In genomic region chr5:59276886-59277514, GRCh38 we compare ENCODE assay signal across 15 cellular contexts.
DNase-seq lines count a peak whose midpoint lies in the region; ATAC-seq and TF ChIP-seq lines count a peak whose summit lies in the region.
"Had no signal": no experiment of that assay in that cellular context is flagged by ENCODE, and none has a peak within 500 bp of the region (broad histone marks: within the 10 kb centered on the region; RNA-seq: fewer than 3 reads in every experiment).

No MANE protein-coding gene starts in this region.

- peaks cover 0 to 41% (median 16%) of the 10 kb centered on the region in 9 donors for H3K4me1 ChIP-seq in heart right ventricle

- H3K9me3 ChIP-seq in heart right ventricle, result no peaks in the 10 kb centered on the region

- H3K4me1 Mint-ChIP-seq in stimulated activated naive CD8-positive, alpha-beta T cell treated with anti-CD3 and anti-CD28 coated beads, Interleukin-15, amount 100 ng/mL, for 72 hours, result peaks cover 13% of the 10 kb centered on the region
- H3K4me1 Mint-ChIP-seq in neural crest cell, result peaks cover 31% of the 10 kb centered on the region
- peaks cover 11% of the 10 kb centered on the region for H3K4me1 Mint-ChIP-seq in activated naive CD8-positive, alpha-beta T cell treated with anti-CD3 and anti-CD28 coated beads for 36 hours

- ATAC-seq in stimulated activated naive CD8-positive, alpha-beta T cell treated with anti-CD3 and anti-CD28 coated beads, Interleukin-15, amount 100 ng/mL, for 72 hours, result peak; percentile 33
- no peak for ATAC-seq in stimulated activated naive CD8-positive, alpha-beta T cell treated with anti-CD3 and anti-CD28 coated beads, Interleukin-15, Interleukin-2, amounts not matched to agents 100 U/mL and 50 U/mL, for 24 hours
- ATAC-seq in heart right ventricle, result peak in 7 of 8 donors; percentile 55 to 88 (median 79)
- ATAC-seq in GM19324 (IDR thresholded peaks at IDR 0.05; ENCODE audit: low FRiP score, unreplicated experiment), result no peak
- ATAC-seq: GM12878, HCT116 had no signal

- TF ChIP-seq CTCF in heart right ventricle (IDR thresholded peaks at IDR 0.05) (no peak), neural crest cell (conservative IDR thresholded peaks at IDR 0.05) (no peak)

- no peaks in the 10 kb centered on the region for H3K9me3 Mint-ChIP-seq in stimulated activated naive CD8-positive, alpha-beta T cell treated with anti-CD3 and anti-CD28 coated beads, Interleukin-15, amount 100 ng/mL, for 72 hours
- H3K9me3 Mint-ChIP-seq in neural crest cell, result no peaks in the 10 kb centered on the region
- no peaks in the 10 kb centered on the region for H3K9me3 Mint-ChIP-seq in activated naive CD8-positive, alpha-beta T cell treated with anti-CD3 and anti-CD28 coated beads for 36 hours

- H3K27ac ChIP-seq in heart right ventricle, result peak overlapping the region in 9 of 10 donors; percentile 21 to 93 (median 78)

- no peaks in the 10 kb centered on the region for H3K36me3 ChIP-seq in heart right ventricle

- H3K27me3 ChIP-seq in heart right ventricle, result no peaks in the 10 kb centered on the region

- no peak overlapping the region for H3K4me3 Mint-ChIP-seq in stimulated activated naive CD8-positive, alpha-beta T cell treated with anti-CD3 and anti-CD28 coated beads, Interleukin-15, amount 100 ng/mL, for 72 hours
- peak overlapping the region; percentile 21 for H3K4me3 Mint-ChIP-seq in neural crest cell
- no peak overlapping the region for H3K4me3 Mint-ChIP-seq in activated naive CD8-positive, alpha-beta T cell treated with anti-CD3 and anti-CD28 coated beads for 36 hours

- peaks cover 26% of the 10 kb centered on the region for H3K27me3 Mint-ChIP-seq in stimulated activated naive CD8-positive, alpha-beta T cell treated with anti-CD3 and anti-CD28 coated beads, Interleukin-15, amount 100 ng/mL, for 72 hours
- no peaks in the 10 kb centered on the region for H3K27me3 Mint-ChIP-seq in neural crest cell (ENCODE audit: low read depth)
- peaks cover 30% of the 10 kb centered on the region for H3K27me3 Mint-ChIP-seq in activated naive CD8-positive, alpha-beta T cell treated with anti-CD3 and anti-CD28 coated beads for 36 hours

- no peaks in the 10 kb centered on the region for H3K36me3 Mint-ChIP-seq in neural crest cell (ENCODE audit: low read depth)
- no peaks in the 10 kb centered on the region for H3K36me3 Mint-ChIP-seq in activated naive CD8-positive, alpha-beta T cell treated with anti-CD3 and anti-CD28 coated beads for 36 hours

- H3K27ac Mint-ChIP-seq in stimulated activated naive CD8-positive, alpha-beta T cell treated with anti-CD3 and anti-CD28 coated beads, Interleukin-15, amount 100 ng/mL, for 72 hours, result no peak overlapping the region
- no peak overlapping the region for H3K27ac Mint-ChIP-seq in neural crest cell (ENCODE audit: unreplicated experiment)
- H3K27ac Mint-ChIP-seq in activated naive CD8-positive, alpha-beta T cell treated with anti-CD3 and anti-CD28 coated beads for 36 hours, result no peak overlapping the region

- 55 to 60% methylated on average over 5 of the region's 5 CpGs for WGBS in heart right ventricle, 2 donors

- intact Hi-C loops in heart right ventricle (cut with DNase I), result loop anchor here in 3 of 10 donors (5.0 to 10.0 kb wide), 3 partner anchors 45 to 78 kb away; no protein-coding TSS in a partner anchor

- DNase-seq in stimulated activated naive CD8-positive, alpha-beta T cell treated with anti-CD3 and anti-CD28 coated beads, Interleukin-15, amount 100 ng/mL, for 72 hours, result no peak
- DNase-seq in stimulated activated naive CD8-positive, alpha-beta T cell treated with anti-CD3 and anti-CD28 coated beads, Interleukin-15, Interleukin-2, amounts not matched to agents 100 U/mL and 50 U/mL, for 24 hours, result no peak
- DNase-seq in heart right ventricle, result peak in 1 of 2 donors; percentile 51
- DNase-seq in neural crest cell (ENCODE audit: low read depth, low spot score), result no peak
- DNase-seq in activated naive CD8-positive, alpha-beta T cell treated with anti-CD3 and anti-CD28 coated beads for 36 hours, result no peak
- no peak for DNase-seq in D341Med (ENCODE audit: low spot score)
- no peak for DNase-seq in activated CD4-positive, alpha-beta T cell treated with anti-CD3 and anti-CD28 coated beads, Interleukin-2, amount 50 U/mL, for 4 hours
- DNase-seq: activated CD4-positive, CD25-positive, alpha-beta regulatory T cell; activated T-cell treated with anti-CD3 and anti-CD28 coated beads, Interleukin-2, amount 50 U/mL, for 1 hour; DMS153; NCI-H1048; NCI-H526 treated with DMSO at 0.1 percent for 48 hours had no signal

- peak overlapping the region in 2 of 10 donors; percentile 57 for H3K4me3 ChIP-seq in heart right ventricle
- H3K4me3 ChIP-seq: GM12878 had no signal

Comparison
In these comparisons a context has a peak if more than half of its experiments do, and no peak if none do; other contexts are left out.
1. ATAC-seq: peak in stimulated activated naive CD8-positive, alpha-beta T cell treated with anti-CD3 and anti-CD28 coated beads, Interleukin-15, amount 100 ng/mL, for 72 hours (single experiment) and heart right ventricle (7 of 8); none in stimulated activated naive CD8-positive, alpha-beta T cell treated with anti-CD3 and anti-CD28 coated beads, Interleukin-15, Interleukin-2, amounts not matched to agents 100 U/mL and 50 U/mL, for 24 hours (single experiment) and GM19324 (single experiment).